In the genomic region with DNA sequence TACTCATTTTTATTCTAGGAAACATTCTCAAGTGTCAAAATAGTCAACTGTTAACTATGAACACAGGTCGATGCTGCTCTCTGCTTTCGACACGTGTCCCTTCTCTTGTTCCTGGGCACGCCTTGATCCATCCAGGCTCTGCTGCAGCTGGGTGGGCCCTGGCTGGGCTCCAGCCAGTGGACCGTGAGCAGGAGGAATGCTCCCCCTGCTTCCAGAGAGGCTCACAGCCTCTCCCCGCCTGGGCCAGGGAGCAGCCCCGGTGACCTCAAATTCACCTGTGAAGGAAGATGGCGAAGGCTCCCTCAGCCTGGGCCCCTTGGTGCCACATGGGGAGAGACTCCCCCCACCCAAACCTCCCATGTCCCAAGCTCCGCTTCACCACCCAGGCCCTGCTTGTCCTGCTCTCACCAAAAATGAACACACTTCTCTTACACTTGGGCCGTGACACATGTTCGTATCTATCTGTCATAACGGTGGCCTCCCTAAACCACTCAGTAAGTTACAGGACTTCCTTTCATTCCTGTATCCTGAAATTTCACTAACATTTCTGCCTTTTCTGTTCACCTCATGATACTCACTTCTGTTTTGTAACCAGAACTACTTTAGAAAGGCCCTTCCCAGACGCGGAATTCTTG, we compare ENCODE assay signal across 14 cellular contexts. TPM values are rescaled to one million over a fixed set of nuclear protein-coding genes. Genes with fewer than 3 reads are reported as not detected.
DNase-seq lines count a peak whose midpoint lies in the region; ATAC-seq and TF ChIP-seq lines count a peak whose summit lies in the region.
"Had no signal": no experiment of that assay in that cellular context is flagged by ENCODE, and none has a peak within 500 bp of the region (broad histone marks: within the 10 kb centered on the region; RNA-seq: fewer than 3 reads in every experiment).

No MANE protein-coding gene starts in this region.

- no peak for TF ChIP-seq CTCF in VCaP (conservative IDR thresholded peaks at IDR 0.05)
- no peak for TF ChIP-seq CTCF in hepatocyte (IDR thresholded peaks at IDR 0.05; ENCODE audit: poor library complexity)

- WGBS in hepatocyte (ENCODE audit: low lambda C conversion rate, missing lambda C conversion rate): 69% methylated on average over 14 of the region's 14 CpGs

- no peak overlapping the region for H2AFZ ChIP-seq in ACC112 (ENCODE audit: low read length, unreplicated experiment)
- no peak overlapping the region for H2AFZ ChIP-seq in hepatocyte

- H4K20me1 ChIP-seq in hepatocyte (ENCODE audit: insufficient read depth, poor library complexity, severe bottlenecking): no peaks in the 10 kb centered on the region

- peaks cover 15% of the 10 kb centered on the region for H3K4me1 ChIP-seq in ACC112 (ENCODE audit: control insufficient read depth, insufficient read depth, low read length, unreplicated experiment)
- H3K4me1 ChIP-seq in hepatocyte (ENCODE audit: insufficient read depth): peaks cover 13% of the 10 kb centered on the region
- H3K4me1 ChIP-seq: pancreas had no signal

- 0 out of 2 replicates have a peak overlapping the region, but pooled peaks have one; percentile 5 for H3K4me3 ChIP-seq in ACC112 (ENCODE audit: low read depth, low read length)
- H3K4me3 ChIP-seq in hepatocyte: no peak overlapping the region
- H3K4me3 ChIP-seq: pancreas had no signal

- ATAC-seq in sciatic nerve: no peak
- ATAC-seq in GM21423 (IDR thresholded peaks at IDR 0.05; ENCODE audit: unreplicated experiment): no peak
- ATAC-seq in SK-N-SH treated with all-trans-retinoic acid at 6 μM for 48 hours: no peak
- ATAC-seq: pancreas, T-helper 17 cell had no signal

- H3K9me3 ChIP-seq in hepatocyte (ENCODE audit: low read depth): no peaks in the 10 kb centered on the region
- H3K9me3 ChIP-seq: pancreas had no signal

- peak overlapping the region; percentile 94 for H3K27ac ChIP-seq in ACC112 (ENCODE audit: low read depth, low read length)
- H3K27ac ChIP-seq in VCaP: peak overlapping the region; percentile 56; the same call in 1 of the 2 replicates
- peak overlapping the region; percentile 81 for H3K27ac ChIP-seq in hepatocyte
- H3K27ac ChIP-seq: pancreas, RWPE1 had no signal

- no peak overlapping the region for H3K4me2 ChIP-seq in hepatocyte

- H3K36me3 ChIP-seq in ACC112 (ENCODE audit: insufficient read depth, low read length) (no peaks in the 10 kb centered on the region), hepatocyte (replicated peaks; ENCODE audit: insufficient read depth, low read depth) (no peaks in the 10 kb centered on the region)
- H3K36me3 ChIP-seq: pancreas had no signal

- H3K27me3 ChIP-seq in ACC112 (ENCODE audit: insufficient read depth, low read length) (peaks cover 7% of the 10 kb centered on the region; the same call in 1 of the 2 replicates), hepatocyte (no peaks in the 10 kb centered on the region)

- H3K9me2 ChIP-seq in hepatocyte (replicated peaks; ENCODE audit: insufficient read depth): no peaks in the 10 kb centered on the region

- intact Hi-C loops in sciatic nerve (cut with DNase I): no loop called here
- intact Hi-C loops in posterior cingulate gyrus (cut with DNase I): no loop called here

- H3K79me2 ChIP-seq in ACC112 (ENCODE audit: control insufficient read depth, insufficient read depth, low read length, unreplicated experiment) (no peaks in the 10 kb centered on the region), hepatocyte (no peaks in the 10 kb centered on the region)

- DNase-seq in hepatocyte (ENCODE audit: low spot score): no peak
- peak; percentile 46 for DNase-seq in sciatic nerve (ENCODE audit: low spot score)
- DNase-seq in NCI-H2107 treated with DMSO at 0.1 percent for 48 hours (lab: John Stamatoyannopoulos, UW; ENCODE audit: unreplicated experiment): no peak
- DNase-seq in posterior cingulate gyrus: no peak
- DNase-seq: activated CD4-positive, alpha-beta T cell treated with anti-CD3 and anti-CD28 coated beads for 1 hour; NCI-H2081; NCI-H526 treated with DMSO at 0.1 percent for 48 hours; pancreas; T-helper 17 cell had no signal

TF ChIP-seq in SK-N-SH treated with all-trans-retinoic acid at 6 μM for 48 hours, 23 proteins besides CTCF, POLR2A, EP300 and RAD21:
- TF ChIP-seq TCF4 (CRISPR knock-in tag; IDR thresholded peaks at IDR 0.05; ENCODE audit: borderline replicate concordance) (no peak), BACH2 (CRISPR knock-in tag; IDR thresholded peaks at IDR 0.05; ENCODE audit: borderline replicate concordance) (no peak), ZNF565 (CRISPR knock-in tag; conservative IDR thresholded peaks at IDR 0.05; ENCODE audit: low read depth) (no peak), GLIS3 (CRISPR knock-in tag; IDR thresholded peaks at IDR 0.05) (no peak), OSR1 (CRISPR knock-in tag; IDR thresholded peaks at IDR 0.05) (no peak)
- TF ChIP-seq, protein P1, sequence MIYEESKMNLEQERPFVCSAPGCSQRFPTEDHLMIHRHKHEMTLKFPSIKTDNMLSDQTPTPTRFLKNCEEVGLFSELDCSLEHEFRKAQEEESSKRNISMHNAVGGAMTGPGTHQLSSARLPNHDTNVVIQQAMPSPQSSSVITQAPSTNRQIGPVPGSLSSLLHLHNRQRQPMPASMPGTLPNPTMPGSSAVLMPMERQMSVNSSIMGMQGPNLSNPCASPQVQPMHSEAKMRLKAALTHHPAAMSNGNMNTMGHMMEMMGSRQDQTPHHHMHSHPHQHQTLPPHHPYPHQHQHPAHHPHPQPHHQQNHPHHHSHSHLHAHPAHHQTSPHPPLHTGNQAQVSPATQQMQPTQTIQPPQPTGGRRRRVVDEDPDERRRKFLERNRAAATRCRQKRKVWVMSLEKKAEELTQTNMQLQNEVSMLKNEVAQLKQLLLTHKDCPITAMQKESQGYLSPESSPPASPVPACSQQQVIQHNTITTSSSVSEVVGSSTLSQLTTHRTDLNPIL (CRISPR knock-in tag; IDR thresholded peaks at IDR 0.05; ENCODE audit: low read depth): no peak
- TF ChIP-seq, protein P2, sequence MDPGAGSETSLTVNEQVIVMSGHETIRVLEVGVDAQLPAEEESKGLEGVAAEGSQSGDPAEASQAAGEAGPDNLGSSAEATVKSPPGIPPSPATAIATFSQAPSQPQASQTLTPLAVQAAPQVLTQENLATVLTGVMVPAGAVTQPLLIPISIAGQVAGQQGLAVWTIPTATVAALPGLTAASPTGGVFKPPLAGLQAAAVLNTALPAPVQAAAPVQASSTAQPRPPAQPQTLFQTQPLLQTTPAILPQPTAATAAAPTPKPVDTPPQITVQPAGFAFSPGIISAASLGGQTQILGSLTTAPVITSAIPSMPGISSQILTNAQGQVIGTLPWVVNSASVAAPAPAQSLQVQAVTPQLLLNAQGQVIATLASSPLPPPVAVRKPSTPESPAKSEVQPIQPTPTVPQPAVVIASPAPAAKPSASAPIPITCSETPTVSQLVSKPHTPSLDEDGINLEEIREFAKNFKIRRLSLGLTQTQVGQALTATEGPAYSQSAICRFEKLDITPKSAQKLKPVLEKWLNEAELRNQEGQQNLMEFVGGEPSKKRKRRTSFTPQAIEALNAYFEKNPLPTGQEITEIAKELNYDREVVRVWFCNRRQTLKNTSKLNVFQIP (CRISPR knock-in tag; IDR thresholded peaks at IDR 0.05; ENCODE audit: borderline replicate concordance, low read depth): no peak

RNA-seq across cellular contexts. Expression of a gene that starts 24.5 kb away (rescaled TPM):
- total RNA-seq in hepatocyte: 9.9 and 16.0 TPM in 2 replicates
- 17.3 and 19.4 TPM in 2 replicates for polyA plus RNA-seq in hepatocyte
- total RNA-seq in sciatic nerve: 35.0 TPM
